ENCODE assay signal across 1 cellular context in the genomic region with DNA sequence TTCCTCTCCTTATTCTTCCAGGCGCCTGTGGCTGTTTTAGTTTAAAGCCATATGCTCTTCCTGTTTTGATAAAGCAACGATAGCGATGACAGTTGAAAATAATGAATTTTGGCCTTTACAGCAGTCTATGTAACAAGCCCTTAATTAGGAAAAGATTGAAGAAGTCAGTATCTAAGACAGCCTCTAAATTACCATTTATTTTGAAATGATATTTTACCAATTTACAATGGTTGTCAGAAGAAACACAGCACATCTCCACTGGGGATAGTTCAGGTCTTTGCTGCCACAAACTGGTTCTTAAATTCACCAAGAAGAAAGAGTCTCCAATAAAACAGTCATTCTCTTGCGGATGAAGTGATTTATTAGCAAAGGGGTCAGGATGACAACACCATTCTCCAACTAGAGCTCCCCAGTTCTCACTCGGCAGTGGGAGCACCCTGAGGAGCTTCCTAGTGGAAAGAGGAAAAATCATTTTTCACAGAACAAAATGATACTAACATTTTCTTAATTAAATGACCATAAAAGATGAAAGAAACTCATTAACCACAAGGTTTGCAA.
A peak's percentile ranks its signal among the peaks of the same experiment; 100 is the strongest.
TF ChIP-seq lines count a peak whose summit lies in the region.

No MANE protein-coding gene starts in this region.

TF ChIP-seq in HEK293, 187 proteins besides CTCF, POLR2A, EP300 and RAD21 (continued from another document):
- TF ChIP-seq, protein P1, sequence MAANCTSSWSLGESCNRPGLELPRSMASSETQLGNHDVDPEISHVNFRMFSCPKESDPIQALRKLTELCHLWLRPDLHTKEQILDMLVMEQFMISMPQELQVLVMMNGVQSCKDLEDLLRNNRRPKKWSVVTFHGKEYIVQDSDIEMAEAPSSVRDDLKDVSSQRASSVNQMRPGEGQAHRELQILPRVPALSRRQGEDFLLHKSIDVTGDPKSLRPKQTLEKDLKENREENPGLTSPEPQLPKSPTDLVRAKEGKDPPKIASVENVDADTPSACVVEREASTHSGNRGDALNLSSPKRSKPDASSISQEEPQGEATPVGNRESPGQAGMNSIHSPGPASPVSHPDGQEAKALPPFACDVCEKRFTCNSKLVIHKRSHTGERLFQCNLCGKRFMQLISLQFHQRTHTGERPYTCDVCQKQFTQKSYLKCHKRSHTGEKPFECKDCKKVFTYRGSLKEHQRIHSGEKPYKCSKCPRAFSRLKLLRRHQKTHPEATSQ (tag by site-specific recombination; IDR thresholded peaks at IDR 0.05), result no peak
- TF ChIP-seq ZNF621 (tag by site-specific recombination; IDR thresholded peaks at IDR 0.05) (no peak), ZNF146 (tag by site-specific recombination; IDR thresholded peaks at IDR 0.05) (no peak), ZNF660 (tag by site-specific recombination; IDR thresholded peaks at IDR 0.05) (no peak), ZNF292 (tag by site-specific recombination; IDR thresholded peaks at IDR 0.05; ENCODE audit: borderline replicate concordance, low read depth) (no peak), KLF8 (tag by site-specific recombination; IDR thresholded peaks at IDR 0.05) (no peak), ZNF133 (tag by site-specific recombination; IDR thresholded peaks at IDR 0.05) (no peak), ZNF248 (tag by site-specific recombination; IDR thresholded peaks at IDR 0.05) (no peak), ZNF324 (tag by site-specific recombination; IDR thresholded peaks at IDR 0.05) (no peak), TRIM28 (IDR thresholded peaks at IDR 0.05; ENCODE audit: borderline replicate concordance, low read length) (0 out of 2 replicates have a peak, but pooled peaks have one; percentile 12)
- TF ChIP-seq, protein P2, sequence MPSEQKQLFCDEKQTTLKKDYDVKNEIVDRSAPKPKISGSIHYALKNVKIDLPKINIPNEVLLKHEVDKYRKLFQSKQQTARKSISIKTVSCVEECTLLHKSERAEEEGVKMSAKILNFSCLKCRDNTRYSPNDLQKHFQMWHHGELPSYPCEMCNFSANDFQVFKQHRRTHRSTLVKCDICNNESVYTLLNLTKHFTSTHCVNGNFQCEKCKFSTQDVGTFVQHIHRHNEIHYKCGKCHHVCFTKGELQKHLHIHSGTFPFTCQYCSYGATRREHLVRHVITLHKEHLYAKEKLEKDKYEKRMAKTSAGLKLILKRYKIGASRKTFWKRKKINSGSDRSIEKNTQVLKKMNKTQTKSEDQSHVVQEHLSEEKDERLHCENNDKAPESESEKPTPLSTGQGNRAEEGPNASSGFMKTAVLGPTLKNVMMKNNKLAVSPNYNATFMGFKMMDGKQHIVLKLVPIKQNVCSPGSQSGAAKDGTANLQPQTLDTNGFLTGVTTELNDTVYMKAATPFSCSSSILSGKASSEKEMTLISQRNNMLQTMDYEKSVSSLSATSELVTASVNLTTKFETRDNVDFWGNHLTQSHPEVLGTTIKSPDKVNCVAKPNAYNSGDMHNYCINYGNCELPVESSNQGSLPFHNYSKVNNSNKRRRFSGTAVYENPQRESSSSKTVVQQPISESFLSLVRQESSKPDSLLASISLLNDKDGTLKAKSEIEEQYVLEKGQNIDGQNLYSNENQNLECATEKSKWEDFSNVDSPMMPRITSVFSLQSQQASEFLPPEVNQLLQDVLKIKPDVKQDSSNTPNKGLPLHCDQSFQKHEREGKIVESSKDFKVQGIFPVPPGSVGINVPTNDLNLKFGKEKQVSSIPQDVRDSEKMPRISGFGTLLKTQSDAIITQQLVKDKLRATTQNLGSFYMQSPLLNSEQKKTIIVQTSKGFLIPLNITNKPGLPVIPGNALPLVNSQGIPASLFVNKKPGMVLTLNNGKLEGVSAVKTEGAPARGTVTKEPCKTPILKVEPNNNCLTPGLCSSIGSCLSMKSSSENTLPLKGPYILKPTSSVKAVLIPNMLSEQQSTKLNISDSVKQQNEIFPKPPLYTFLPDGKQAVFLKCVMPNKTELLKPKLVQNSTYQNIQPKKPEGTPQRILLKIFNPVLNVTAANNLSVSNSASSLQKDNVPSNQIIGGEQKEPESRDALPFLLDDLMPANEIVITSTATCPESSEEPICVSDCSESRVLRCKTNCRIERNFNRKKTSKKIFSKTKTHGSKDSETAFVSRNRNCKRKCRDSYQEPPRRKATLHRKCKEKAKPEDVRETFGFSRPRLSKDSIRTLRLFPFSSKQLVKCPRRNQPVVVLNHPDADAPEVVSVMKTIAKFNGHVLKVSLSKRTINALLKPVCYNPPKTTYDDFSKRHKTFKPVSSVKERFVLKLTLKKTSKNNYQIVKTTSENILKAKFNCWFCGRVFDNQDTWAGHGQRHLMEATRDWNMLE (tag by site-specific recombination; conservative IDR thresholded peaks at IDR 0.05; ENCODE audit: low read depth), result no peak
- TF ChIP-seq, protein P3, sequence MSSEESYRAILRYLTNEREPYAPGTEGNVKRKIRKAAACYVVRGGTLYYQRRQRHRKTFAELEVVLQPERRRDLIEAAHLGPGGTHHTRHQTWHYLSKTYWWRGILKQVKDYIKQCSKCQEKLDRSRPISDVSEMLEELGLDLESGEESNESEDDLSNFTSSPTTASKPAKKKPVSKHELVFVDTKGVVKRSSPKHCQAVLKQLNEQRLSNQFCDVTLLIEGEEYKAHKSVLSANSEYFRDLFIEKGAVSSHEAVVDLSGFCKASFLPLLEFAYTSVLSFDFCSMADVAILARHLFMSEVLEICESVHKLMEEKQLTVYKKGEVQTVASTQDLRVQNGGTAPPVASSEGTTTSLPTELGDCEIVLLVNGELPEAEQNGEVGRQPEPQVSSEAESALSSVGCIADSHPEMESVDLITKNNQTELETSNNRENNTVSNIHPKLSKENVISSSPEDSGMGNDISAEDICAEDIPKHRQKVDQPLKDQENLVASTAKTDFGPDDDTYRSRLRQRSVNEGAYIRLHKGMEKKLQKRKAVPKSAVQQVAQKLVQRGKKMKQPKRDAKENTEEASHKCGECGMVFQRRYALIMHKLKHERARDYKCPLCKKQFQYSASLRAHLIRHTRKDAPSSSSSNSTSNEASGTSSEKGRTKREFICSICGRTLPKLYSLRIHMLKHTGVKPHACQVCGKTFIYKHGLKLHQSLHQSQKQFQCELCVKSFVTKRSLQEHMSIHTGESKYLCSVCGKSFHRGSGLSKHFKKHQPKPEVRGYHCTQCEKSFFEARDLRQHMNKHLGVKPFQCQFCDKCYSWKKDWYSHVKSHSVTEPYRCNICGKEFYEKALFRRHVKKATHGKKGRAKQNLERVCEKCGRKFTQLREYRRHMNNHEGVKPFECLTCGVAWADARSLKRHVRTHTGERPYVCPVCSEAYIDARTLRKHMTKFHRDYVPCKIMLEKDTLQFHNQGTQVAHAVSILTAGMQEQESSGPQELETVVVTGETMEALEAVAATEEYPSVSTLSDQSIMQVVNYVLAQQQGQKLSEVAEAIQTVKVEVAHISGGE (tag by site-specific recombination; conservative IDR thresholded peaks at IDR 0.05; ENCODE audit: low read depth), result no peak
- TF ChIP-seq, protein P4, sequence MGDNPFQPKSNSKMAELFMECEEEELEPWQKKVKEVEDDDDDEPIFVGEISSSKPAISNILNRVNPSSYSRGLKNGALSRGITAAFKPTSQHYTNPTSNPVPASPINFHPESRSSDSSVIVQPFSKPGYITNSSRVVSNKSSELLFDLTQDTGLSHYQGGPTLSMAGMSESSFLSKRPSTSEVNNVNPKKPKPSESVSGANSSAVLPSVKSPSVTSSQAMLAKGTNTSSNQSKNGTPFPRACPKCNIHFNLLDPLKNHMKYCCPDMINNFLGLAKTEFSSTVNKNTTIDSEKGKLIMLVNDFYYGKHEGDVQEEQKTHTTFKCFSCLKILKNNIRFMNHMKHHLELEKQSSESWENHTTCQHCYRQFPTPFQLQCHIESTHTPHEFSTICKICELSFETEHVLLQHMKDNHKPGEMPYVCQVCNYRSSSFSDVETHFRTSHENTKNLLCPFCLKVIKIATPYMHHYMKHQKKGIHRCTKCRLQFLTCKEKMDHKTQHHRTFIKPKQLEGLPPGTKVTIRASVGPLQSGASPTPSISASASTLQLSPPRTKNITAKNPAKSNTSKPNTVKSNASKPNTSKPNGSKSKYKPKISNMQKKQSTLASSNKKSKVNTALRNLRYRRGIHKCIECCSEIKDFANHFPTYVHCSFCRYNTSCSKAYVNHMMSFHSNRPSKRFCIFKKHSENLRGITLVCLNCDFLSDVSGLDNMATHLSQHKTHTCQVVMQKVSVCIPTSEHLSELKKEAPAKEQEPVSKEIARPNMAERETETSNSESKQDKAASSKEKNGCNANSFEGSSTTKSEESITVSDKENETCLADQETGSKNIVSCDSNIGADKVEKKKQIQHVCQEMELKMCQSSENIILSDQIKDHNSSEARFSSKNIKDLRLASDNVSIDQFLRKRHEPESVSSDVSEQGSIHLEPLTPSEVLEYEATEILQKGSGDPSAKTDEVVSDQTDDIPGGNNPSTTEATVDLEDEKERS (tag by site-specific recombination; IDR thresholded peaks at IDR 0.05), result no peak
